8 cellular contexts compared by ENCODE assay signal in genomic region chr9:14993061-14993800, GRCh38.
DNase-seq lines count a peak whose midpoint lies in the region; ATAC-seq, FAIRE-seq and TF ChIP-seq lines count a peak whose summit lies in the region.

No MANE protein-coding gene starts in this region.

- no peaks in the 10 kb centered on the region for H3K9me3 Mint-ChIP-seq in effector memory CD8-positive, alpha-beta T cell

- H3K36me3 Mint-ChIP-seq in effector memory CD8-positive, alpha-beta T cell (ENCODE audit: insufficient read depth): no peaks in the 10 kb centered on the region

- H3K4me1 Mint-ChIP-seq in effector memory CD8-positive, alpha-beta T cell (ENCODE audit: low read depth in 2 of 2): peaks cover 12 to 19% of the 10 kb centered on the region in 2 donors

- no peaks in the 10 kb centered on the region for H3K36me3 ChIP-seq in right lobe of liver

- peak overlapping the region; percentile 36 to 64 (median 47) for H3K4me3 ChIP-seq in right lobe of liver

- 10% methylated on average over 17 of the region's 49 CpGs for WGBS in right lobe of liver (ENCODE audit: insufficient coverage, low coverage, low lambda C conversion rate, missing lambda C conversion rate)

- peak; percentile 38 for FAIRE-seq in GM12892 (lab: Jason Lieb, UNC)

- H3K9me3 ChIP-seq in right lobe of liver: no peaks in the 10 kb centered on the region

- no peak overlapping the region for H3K27ac ChIP-seq in right lobe of liver

- no peak for TF ChIP-seq POLR2A in GM12892 (IDR thresholded peaks at IDR 0.05; ENCODE audit: low read depth, low read length)
- TF ChIP-seq POLR2A in right lobe of liver (IDR thresholded peaks at IDR 0.05): no peak

- peaks cover 7 to 25% of the 10 kb centered on the region in 2 donors for H3K27me3 Mint-ChIP-seq in effector memory CD8-positive, alpha-beta T cell

- DNase-seq in GM12892 (ENCODE audit: insufficient read length) (no peak), NCI-H2171 treated with DMSO at 0.1 percent for 48 hours (lab: John Stamatoyannopoulos, UW) (peak; percentile 88), right lobe of liver (peak; percentile 58 to 77 (median 73)), NCI-H1048 (lab: John Stamatoyannopoulos, UW) (no peak)
- peak; percentile 72 to 78 for DNase-seq in activated CD4-positive, alpha-beta T cell treated with anti-CD3 and anti-CD28 coated beads, Interleukin-2, amount 50 U/mL, for 48 hours
- no peak for DNase-seq in effector memory CD8-positive, alpha-beta T cell
- DNase-seq in stimulated activated CD4-positive, alpha-beta T cell treated with anti-CD3 and anti-CD28 coated beads, Interleukin-1b, Interleukin-23, amount 100 ng/mL, for 48 hours: peak; percentile 56

- ATAC-seq in effector memory CD8-positive, alpha-beta T cell (replicated peaks): no peak
- ATAC-seq in right lobe of liver: peak; percentile 82 to 94 (median 88)
- no peak for ATAC-seq in GM21786 (IDR thresholded peaks at IDR 0.05; ENCODE audit: unreplicated experiment)

- no peaks in the 10 kb centered on the region for H3K4me1 ChIP-seq in right lobe of liver

- no peak overlapping the region for H3K27ac Mint-ChIP-seq in effector memory CD8-positive, alpha-beta T cell

- H3K27me3 ChIP-seq in right lobe of liver: no peaks in the 10 kb centered on the region

- intact Hi-C loops in right lobe of liver (cut with DNase I): no loop called here

- peak overlapping the region; percentile 28 to 49 for H3K4me3 Mint-ChIP-seq in effector memory CD8-positive, alpha-beta T cell

- TF ChIP-seq CTCF in right lobe of liver (IDR thresholded peaks at IDR 0.05): no peak

Comparison
In these comparisons a context has a peak if more than half of its experiments do, and no peak if none do; other contexts are left out.
1. DNase-seq: peak in NCI-H2171 treated with DMSO at 0.1 percent for 48 hours (single experiment), activated CD4-positive, alpha-beta T cell treated with anti-CD3 and anti-CD28 coated beads, Interleukin-2, amount 50 U/mL, for 48 hours (2 of 2), right lobe of liver (3 of 3) and stimulated activated CD4-positive, alpha-beta T cell treated with anti-CD3 and anti-CD28 coated beads, Interleukin-1b, Interleukin-23, amount 100 ng/mL, for 48 hours (single experiment); none in GM12892 (single experiment), effector memory CD8-positive, alpha-beta T cell (0 of 3) and NCI-H1048 (single experiment).
2. ATAC-seq: peak in right lobe of liver (4 of 4); none in effector memory CD8-positive, alpha-beta T cell (single experiment) and GM21786 (single experiment).